Comparison of ENCODE assay signal across 1 cellular context in genomic region chr1:24642481-24643361, GRCh38.
A peak's percentile ranks its signal among the peaks of the same experiment; 100 is the strongest.
TF ChIP-seq lines count a peak whose summit lies in the region.

TSS of gene SRRM1 (plus strand) at chr1:24643302. CDS start at chr1:24643327, 25 bp downstream.

TF ChIP-seq in GM12878, 131 proteins besides CTCF, POLR2A, EP300 and RAD21 (continued from another document):
- TF ChIP-seq, protein P1, sequence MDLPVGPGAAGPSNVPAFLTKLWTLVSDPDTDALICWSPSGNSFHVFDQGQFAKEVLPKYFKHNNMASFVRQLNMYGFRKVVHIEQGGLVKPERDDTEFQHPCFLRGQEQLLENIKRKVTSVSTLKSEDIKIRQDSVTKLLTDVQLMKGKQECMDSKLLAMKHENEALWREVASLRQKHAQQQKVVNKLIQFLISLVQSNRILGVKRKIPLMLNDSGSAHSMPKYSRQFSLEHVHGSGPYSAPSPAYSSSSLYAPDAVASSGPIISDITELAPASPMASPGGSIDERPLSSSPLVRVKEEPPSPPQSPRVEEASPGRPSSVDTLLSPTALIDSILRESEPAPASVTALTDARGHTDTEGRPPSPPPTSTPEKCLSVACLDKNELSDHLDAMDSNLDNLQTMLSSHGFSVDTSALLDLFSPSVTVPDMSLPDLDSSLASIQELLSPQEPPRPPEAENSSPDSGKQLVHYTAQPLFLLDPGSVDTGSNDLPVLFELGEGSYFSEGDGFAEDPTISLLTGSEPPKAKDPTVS (IDR thresholded peaks at IDR 0.05; ENCODE audit: low read depth, low read length), result no peak
- TF ChIP-seq SMAD1 (IDR thresholded peaks at IDR 0.05; ENCODE audit: low read depth, partially characterized antibody), result no peak
- TF ChIP-seq SPI1 (IDR thresholded peaks at IDR 0.05; ENCODE audit: borderline replicate concordance, insufficient read depth, low read depth, low read length), result no peak; the same call in 1 of the 2 replicates
- TF ChIP-seq IKZF2 (IDR thresholded peaks at IDR 0.05), result peak; percentile 37 to 59; a peak in 2 of 4 replicates
- TF ChIP-seq ZNF622 (IDR thresholded peaks at IDR 0.05), result no peak
